26 cellular contexts compared by ENCODE assay signal in genomic region chr1:172650474-172651193, GRCh38. TPM values are rescaled to one million over a fixed set of nuclear protein-coding genes. Genes with fewer than 3 reads are reported as not detected.
DNase-seq lines count a peak whose midpoint lies in the region; ATAC-seq, FAIRE-seq and TF ChIP-seq lines count a peak whose summit lies in the region.
"Had no signal": no experiment of that assay in that cellular context is flagged by ENCODE, and none has a peak within 500 bp of the region (broad histone marks: within the 10 kb centered on the region; RNA-seq: fewer than 3 reads in every experiment).

No MANE protein-coding gene starts in this region.

- H3K4me1 ChIP-seq in K562 (replicated peaks in 1 of 2; ENCODE audit: control insufficient read depth in 2 of 2, insufficient read depth in 2 of 2, low read length in 2 of 2), result peaks cover 0 to 3% of the 10 kb centered on the region in 2 experiments; a peak in 2 of 5 replicates

- TF ChIP-seq POLR2A in K562 (conservative IDR thresholded peaks at IDR 0.05), result no peak

- peaks cover 3% of the 10 kb centered on the region for H3K9me3 Mint-ChIP-seq in activated CD8-positive, alpha-beta T cell treated with anti-CD3 and anti-CD28 coated beads for 36 hours
- peaks cover 4% of the 10 kb centered on the region for H3K9me3 Mint-ChIP-seq in activated CD8-positive, alpha-beta T cell treated with anti-CD3 and anti-CD28 coated beads, Interleukin-2, amount 10 ng/mL, durations not matched to agents 7 days and 5 days (ENCODE audit: insufficient read depth)
- H3K9me3 Mint-ChIP-seq: CD8-positive, alpha-beta memory T cell had no signal

- ATAC-seq in activated CD8-positive, alpha-beta T cell treated with anti-CD3 and anti-CD28 coated beads for 36 hours, result peak; percentile 29
- no peak for ATAC-seq in activated CD8-positive, alpha-beta T cell treated with anti-CD3 and anti-CD28 coated beads, Interleukin-2, amount 10 ng/mL, durations not matched to agents 7 days and 5 days
- ATAC-seq in K562 (no peak), HG03159 (IDR thresholded peaks at IDR 0.05; ENCODE audit: unreplicated experiment) (no peak)

- H3K36me3 Mint-ChIP-seq in activated CD8-positive, alpha-beta T cell treated with anti-CD3 and anti-CD28 coated beads for 36 hours (ENCODE audit: low read depth), result no peaks in the 10 kb centered on the region
- H3K36me3 Mint-ChIP-seq in activated CD8-positive, alpha-beta T cell treated with anti-CD3 and anti-CD28 coated beads, Interleukin-2, amount 10 ng/mL, durations not matched to agents 7 days and 5 days (ENCODE audit: low read depth), result peaks cover 17% of the 10 kb centered on the region
- H3K36me3 Mint-ChIP-seq: CD8-positive, alpha-beta memory T cell had no signal

- WGBS in K562 (ENCODE audit: insufficient coverage, low coverage, missing lambda C conversion rate), result 35% methylated on average over 2 of the region's 2 CpGs

- H3K4me3 ChIP-seq in K562, result no peak overlapping the region

- no peak for FAIRE-seq in K562 (lab: Jason Lieb, UNC)

- no peaks in the 10 kb centered on the region for H3K27me3 ChIP-seq in K562 (ENCODE audit: control insufficient read depth in 2 of 2, insufficient read depth in 2 of 2, low read length in 2 of 2)

- no peak for TF ChIP-seq CTCF in activated CD8-positive, alpha-beta T cell treated with anti-CD3 and anti-CD28 coated beads for 36 hours (IDR thresholded peaks at IDR 0.05)
- no peak for TF ChIP-seq CTCF in K562 (IDR thresholded peaks at IDR 0.05 in 2 of 3, conservative IDR thresholded peaks at IDR 0.05 in 1 of 3; ENCODE audit: insufficient read depth in 2 of 3, low read depth in 1 of 3, low read length in 3 of 3)

- in situ Hi-C loops in K562 (cut with MboI), result no loop called here

- H3K27ac Mint-ChIP-seq in activated CD8-positive, alpha-beta T cell treated with anti-CD3 and anti-CD28 coated beads for 36 hours, result no peak overlapping the region
- no peak overlapping the region for H3K27ac Mint-ChIP-seq in activated CD8-positive, alpha-beta T cell treated with anti-CD3 and anti-CD28 coated beads, Interleukin-2, amount 10 ng/mL, durations not matched to agents 7 days and 5 days
- H3K27ac Mint-ChIP-seq: CD8-positive, alpha-beta memory T cell had no signal

- H3K27ac ChIP-seq in K562 (ENCODE audit: extremely low read depth, low read depth, low read length), result no peak overlapping the region
- H3K27ac ChIP-seq: C4-2B, KMS-11, RWPE1 had no signal

- TF ChIP-seq RAD21 in K562 (CRISPR knock-in tag; conservative IDR thresholded peaks at IDR 0.05 in 1 of 2, IDR thresholded peaks at IDR 0.05 in 1 of 2), result no peak

- intact Hi-C loops in activated CD8-positive, alpha-beta T cell treated with anti-CD3 and anti-CD28 coated beads for 36 hours (cut with micrococcal nuclease), result no loop called here
- intact Hi-C loops in K562 (cut with micrococcal nuclease), result no loop called here

- H3K36me3 ChIP-seq in K562 (ENCODE audit: control insufficient read depth, insufficient read depth, low read length), result no peaks in the 10 kb centered on the region

- H4K20me1 ChIP-seq in K562 (replicated peaks; ENCODE audit: control insufficient read depth, insufficient read depth, low read length), result no peaks in the 10 kb centered on the region

- no peak overlapping the region for H2AFZ ChIP-seq in K562 (ENCODE audit: low read depth, low read length)

- peaks cover 15% of the 10 kb centered on the region for H3K27me3 Mint-ChIP-seq in activated CD8-positive, alpha-beta T cell treated with anti-CD3 and anti-CD28 coated beads for 36 hours
- H3K27me3 Mint-ChIP-seq in activated CD8-positive, alpha-beta T cell treated with anti-CD3 and anti-CD28 coated beads, Interleukin-2, amount 10 ng/mL, durations not matched to agents 7 days and 5 days (ENCODE audit: low read depth), result no peaks in the 10 kb centered on the region
- H3K27me3 Mint-ChIP-seq: CD8-positive, alpha-beta memory T cell had no signal

- no peaks in the 10 kb centered on the region for H3K9me1 ChIP-seq in K562 (ENCODE audit: control insufficient read depth, insufficient read depth, low read length)

- CTCF ChIA-PET in activated CD8-positive, alpha-beta T cell treated with anti-CD3 and anti-CD28 coated beads for 36 hours (lab: Charles Lee), result interaction anchor here (1.4 kb wide), 1 partner anchor 95 kb away, joined by 3 read pairs; no protein-coding TSS in a partner anchor
- CTCF ChIA-PET in activated CD8-positive, alpha-beta T cell treated with anti-CD3 and anti-CD28 coated beads, Interleukin-2, amount 10 ng/mL, durations not matched to agents 7 days and 5 days (lab: Charles Lee), result interaction anchor here (1.3 to 1.9 kb wide), 6 partner anchors 10 to 77 kb away, joined by 3 to 5 read pairs (median 4); no protein-coding TSS in a partner anchor
- CTCF ChIA-PET in K562 (lab: Yijun Ruan, JAX; ENCODE audit: low intra/inter-chr PET ratio), result no interaction called here
- CTCF ChIA-PET in HEK293T (lab: Yijun Ruan, JAX), result interaction anchor here (0.7 kb wide), 1 partner anchor 1579 kb away, joined by 4 read pairs; no protein-coding TSS in a partner anchor

- H3K4me1 Mint-ChIP-seq in activated CD8-positive, alpha-beta T cell treated with anti-CD3 and anti-CD28 coated beads for 36 hours (ENCODE audit: low read depth), result peaks cover 53% of the 10 kb centered on the region
- peaks cover 59% of the 10 kb centered on the region for H3K4me1 Mint-ChIP-seq in activated CD8-positive, alpha-beta T cell treated with anti-CD3 and anti-CD28 coated beads, Interleukin-2, amount 10 ng/mL, durations not matched to agents 7 days and 5 days (ENCODE audit: low read depth)

- no peaks in the 10 kb centered on the region for H3K79me2 ChIP-seq in K562 (ENCODE audit: control insufficient read depth, insufficient read depth, low read length)

- TF ChIP-seq EP300 in K562 (IDR thresholded peaks at IDR 0.05; ENCODE audit: low read length), result no peak

- no peaks in the 10 kb centered on the region for H3K9me3 ChIP-seq in K562 (replicated peaks; ENCODE audit: control insufficient read depth, insufficient read depth, low read depth, low read length)
- H3K9me3 ChIP-seq: SK-N-SH had no signal

- DNase-seq in activated CD8-positive, alpha-beta T cell treated with anti-CD3 and anti-CD28 coated beads for 36 hours, result no peak
- DNase-seq in activated CD8-positive, alpha-beta T cell treated with anti-CD3 and anti-CD28 coated beads, Interleukin-2, amount 10 ng/mL, durations not matched to agents 7 days and 5 days, result no peak
- DNase-seq in HCEC 1CT (peak; percentile 6), K562 (ENCODE audit: extremely low read depth in 1 of 4, low spot score in 3 of 4) (no peak), iris pigment epithelial cell (ENCODE audit: low read depth) (peak; percentile 64), DMS79 (lab: John Stamatoyannopoulos, UW) (no peak), HEK293T (ENCODE audit: extremely low spot score) (no peak)
- DNase-seq: Calu3; CD8-positive, alpha-beta memory T cell; DMS153; GF-D8; NCI-H1105; NCI-H146; NCI-H2029; NCI-H2227 treated with DMSO at 0.1 percent for 48 hours; NCI-H510A; NCI-H748 treated with DMSO at 0.1 percent for 48 hours; SIG-M5; SK-N-SH had no signal

- H3K4me2 ChIP-seq in K562 (ENCODE audit: insufficient read depth, low read length), result no peak overlapping the region
- H3K4me2 ChIP-seq: KMS-11, SK-N-SH had no signal

- no peak overlapping the region for H3K4me3 Mint-ChIP-seq in activated CD8-positive, alpha-beta T cell treated with anti-CD3 and anti-CD28 coated beads for 36 hours
- no peak overlapping the region for H3K4me3 Mint-ChIP-seq in activated CD8-positive, alpha-beta T cell treated with anti-CD3 and anti-CD28 coated beads, Interleukin-2, amount 10 ng/mL, durations not matched to agents 7 days and 5 days
- H3K4me3 Mint-ChIP-seq: CD8-positive, alpha-beta memory T cell had no signal

- POLR2A ChIA-PET in activated CD8-positive, alpha-beta T cell treated with anti-CD3 and anti-CD28 coated beads for 36 hours (lab: Charles Lee), result interaction anchor here (1.1 to 1.4 kb wide), 3 partner anchors 8 to 77 kb away, joined by 3 read pairs; partner anchors contain the start of gene FASLG
- POLR2A ChIA-PET in activated CD8-positive, alpha-beta T cell treated with anti-CD3 and anti-CD28 coated beads, Interleukin-2, amount 10 ng/mL, durations not matched to agents 7 days and 5 days (lab: Charles Lee), result no interaction called here
- POLR2A ChIA-PET in K562 (lab: Yijun Ruan, JAX), result no interaction called here
- POLR2A ChIA-PET in HEK293T (lab: Yijun Ruan, JAX), result no interaction called here

- BruUV-seq in K562 (replicated peaks; lab: Mats Ljungman, UMichigan), result no TSS peak

- no peak overlapping the region for H3K9ac ChIP-seq in K562 (ENCODE audit: insufficient read depth in 1 of 2, low read depth in 2 of 2, low read length in 2 of 2)
- H3K9ac ChIP-seq: KMS-11, SK-N-SH had no signal

TF ChIP-seq in K562, 482 proteins besides CTCF, POLR2A, EP300 and RAD21 (continues in another document):
- no peak for TF ChIP-seq JUN (IDR thresholded peaks at IDR 0.05; ENCODE audit: borderline replicate concordance, low read depth, low read length)
- TF ChIP-seq JUN (CRISPR knock-in tag; IDR thresholded peaks at IDR 0.05; ENCODE audit: borderline replicate concordance), result no peak
- TF ChIP-seq ILF3 (IDR thresholded peaks at IDR 0.05; ENCODE audit: borderline replicate concordance), result no peak

TF ChIP-seq in HEK293T, 16 proteins besides CTCF, POLR2A, EP300 and RAD21 (continues in another document):
- TF ChIP-seq TARDBP (IDR thresholded peaks at IDR 0.05) (no peak), BHLHE40 (IDR thresholded peaks at IDR 0.05; ENCODE audit: borderline replicate concordance) (no peak), ARNT (IDR thresholded peaks at IDR 0.05) (no peak), NFRKB (IDR thresholded peaks at IDR 0.05) (no peak)

RNA-seq across cellular contexts. Expression of gene FASLG, which starts 8.3 kb away (rescaled TPM):
- total RNA-seq in activated CD8-positive, alpha-beta T cell treated with anti-CD3 and anti-CD28 coated beads for 36 hours, result 1 to 10 TPM; 7.0 to 8.4 TPM
- 1 to 10 TPM; 6.2 to 6.5 TPM for total RNA-seq in activated CD8-positive, alpha-beta T cell treated with anti-CD3 and anti-CD28 coated beads, Interleukin-2, amount 10 ng/mL, durations not matched to agents 7 days and 5 days
- total RNA-seq in K562 (2011; cell fraction: chromatin; rRNA removed; ENCODE audit: low replicate concordance), result not detected in 2 replicates
- total RNA-seq in K562 (2011; cell fraction: nucleolus; rRNA removed), result not detected in 2 replicates
- not detected in 2 replicates for total RNA-seq in K562 (2011; cell fraction: nucleoplasm; rRNA removed)
- total RNA-seq in K562 (2014; rRNA removed), result not detected in 2 replicates
- total RNA-seq in K562 (2014; rRNA removed; fragmentation: Illumina TruSeq; extraction: Trizol), result not detected in 2 replicates
- not detected in 2 replicates for total RNA-seq in K562 (2015; rRNA removed; fragmentation: Illumina TruSeq; extraction: Trizol)
- not detected in 2 replicates for total RNA-seq in K562 (2021)
- 0.05 TPM in 1 of 2 replicates, not detected in the other for polyA plus RNA-seq in K562 (2011; rRNA removed)
- not detected in 2 replicates for polyA plus RNA-seq in K562 (2011; cell fraction: cytosol; rRNA removed)
- polyA plus RNA-seq in K562 (2011; cell fraction: nucleus; rRNA removed), result not detected in 2 replicates
- 0.04 TPM in 1 of 2 replicates, not detected in the other for polyA plus RNA-seq in K562 (2012)
- not detected in 2 replicates for polyA plus RNA-seq in K562 (2014; fragmentation: Illumina TruSeq; extraction: Trizol)
- not detected for polyA plus RNA-seq in K562 (2014; fragmentation: Nextera tagmentation; extraction: Ambion mirVana)
- not detected in 2 replicates for polyA plus RNA-seq in K562 (2014; rRNA removed)
- polyA minus RNA-seq in K562 (2011; rRNA and poly(A)+ RNA removed), result not detected in 2 replicates
- polyA minus RNA-seq in K562 (2011; cell fraction: cytosol; rRNA and poly(A)+ RNA removed), result not detected in 2 replicates
- polyA minus RNA-seq in K562 (2011; cell fraction: nucleus; rRNA and poly(A)+ RNA removed), result not detected in 2 replicates
- total RNA-seq: A172, Calu3, H4, HT1080 had no signal
- polyA plus RNA-seq: SK-N-SH had no signal

Comparison
In these comparisons a context has a peak if more than half of its experiments do, and no peak if none do; other contexts are left out.
1. DNase-seq: peak in HCEC 1CT (single experiment) and iris pigment epithelial cell (single experiment); none in activated CD8-positive, alpha-beta T cell treated with anti-CD3 and anti-CD28 coated beads for 36 hours (single experiment), activated CD8-positive, alpha-beta T cell treated with anti-CD3 and anti-CD28 coated beads, Interleukin-2, amount 10 ng/mL, durations not matched to agents 7 days and 5 days (single experiment), K562 (0 of 4), DMS79 (single experiment) and HEK293T (single experiment).
2. RNA of gene FASLG, which starts 8.3 kb away (total RNA-seq): 7.0 to 8.4 TPM in activated CD8-positive, alpha-beta T cell treated with anti-CD3 and anti-CD28 coated beads for 36 hours and 6.2 to 6.5 TPM in activated CD8-positive, alpha-beta T cell treated with anti-CD3 and anti-CD28 coated beads, Interleukin-2, amount 10 ng/mL, durations not matched to agents 7 days and 5 days; not detected in K562; every median in the first group is over 4 times any median in the second.